In the genomic region with DNA sequence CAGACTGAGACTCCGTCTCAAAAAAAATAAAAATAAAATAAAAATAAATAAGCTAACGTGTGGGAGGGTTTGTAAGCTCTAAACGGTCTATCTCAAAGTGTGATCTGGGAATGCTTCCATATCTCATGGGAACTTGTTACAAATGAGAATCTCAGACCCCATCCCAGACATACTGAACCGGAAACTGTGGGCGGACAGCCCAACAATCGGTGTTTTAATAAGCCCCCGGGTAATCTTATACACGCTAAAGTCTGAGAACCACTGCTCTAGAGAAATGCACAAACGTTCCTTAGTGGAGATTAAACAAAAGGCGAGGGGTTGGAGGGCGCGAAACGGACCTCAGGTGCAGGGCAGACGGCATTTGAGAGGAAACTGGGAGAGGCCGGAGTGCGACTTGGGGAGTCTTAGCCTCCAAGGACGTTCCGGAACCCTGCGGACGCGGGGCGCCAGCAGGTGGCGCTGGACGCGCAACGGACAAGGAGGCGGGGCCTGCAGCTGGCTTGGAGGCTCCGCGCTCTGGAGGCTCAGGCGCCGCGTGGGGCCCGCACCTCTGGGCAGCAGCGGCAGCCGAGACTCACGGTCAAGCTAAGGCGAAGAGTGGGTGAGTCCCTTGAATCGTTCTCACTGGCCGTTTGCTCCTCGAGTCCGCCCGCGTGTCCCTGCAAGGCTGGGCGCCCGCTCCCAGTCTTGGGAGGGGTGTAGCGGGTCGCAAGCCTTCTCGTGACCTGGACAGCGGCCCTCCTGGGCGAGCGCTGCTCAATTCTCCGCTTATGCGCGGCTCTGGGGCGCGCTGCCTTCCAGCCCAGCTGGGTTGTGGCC, we compare ENCODE assay signal across 8 cellular contexts. TPM values are rescaled to one million over a fixed set of nuclear protein-coding genes. Genes with fewer than 3 reads are reported as not detected.
A peak's percentile ranks its signal among the peaks of the same experiment; 100 is the strongest.
DNase-seq lines count a peak whose midpoint lies in the region; ATAC-seq and TF ChIP-seq lines count a peak whose summit lies in the region.
"Not testable (repeated sequence)": the region's sequence is repeated elsewhere in the genome, so short reads cannot be mapped to it uniquely, and the experiment has no call there.

A gene (plus strand): TSS at position 527 of the 819 bp plus-strand sequence. CDS start 5,320 bp downstream, outside the sequence.

- TF ChIP-seq RAD21 in liver (IDR thresholded peaks at IDR 0.05): peak; percentile 77 to 85

- intact Hi-C loops in CD14-positive monocyte (cut with micrococcal nuclease) (loop anchor here (1.0 to 10.0 kb wide), 3 partner anchors 111 to 273 kb away; no protein-coding TSS in a partner anchor), dorsolateral prefrontal cortex (cut with DNase I) (loop anchor here (1.0 to 10.0 kb wide), 3 partner anchors 91 to 273 kb away; a partner anchor contains a TSS)
- intact Hi-C loops in activated CD4-positive, alpha-beta memory T cell treated with anti-CD3 and anti-CD28 coated beads for 36 hours (cut with micrococcal nuclease): loop anchor here (1.0 to 5.0 kb wide), 7 partner anchors 25 to 273 kb away; a partner anchor contains a TSS

- ATAC-seq in GM19372 (IDR thresholded peaks at IDR 0.05; ENCODE audit: low read depth, unreplicated experiment): peak; percentile 94
- ATAC-seq in HG03460 (IDR thresholded peaks at IDR 0.05; ENCODE audit: unreplicated experiment): peak; percentile 92

- H3K27ac Mint-ChIP-seq in CD14-positive monocyte; activated CD4-positive, alpha-beta memory T cell treated with anti-CD3 and anti-CD28 coated beads for 36 hours: not testable (repeated sequence)

- H3K9me3 Mint-ChIP-seq in CD14-positive monocyte; activated CD4-positive, alpha-beta memory T cell treated with anti-CD3 and anti-CD28 coated beads for 36 hours: not testable (repeated sequence)

- H3K4me3 Mint-ChIP-seq in CD14-positive monocyte: peak within 1 kb of the TSS; percentile 58 to 82
- H3K4me3 Mint-ChIP-seq in activated CD4-positive, alpha-beta memory T cell treated with anti-CD3 and anti-CD28 coated beads for 36 hours: peak within 1 kb of the TSS; percentile 51

- TF ChIP-seq CTCF in CD14-positive monocyte (IDR thresholded peaks at IDR 0.05) (peak; percentile 87), dorsolateral prefrontal cortex (IDR thresholded peaks at IDR 0.05 in 54 of 56, conservative IDR thresholded peaks at IDR 0.05 in 2 of 56; ENCODE audit: low read depth in 1 of 56, partially characterized antibody in 56 of 56) (peak; percentile 75 to 98 (median 90)), liver (IDR thresholded peaks at IDR 0.05; ENCODE audit: low read depth, low read length, missing input control) (peak; percentile 71)

- POLR2A ChIA-PET in activated CD4-positive, alpha-beta memory T cell treated with anti-CD3 and anti-CD28 coated beads for 36 hours (lab: Charles Lee): not testable (repeated sequence)

- 4% methylated on average over 56 of the region's 56 CpGs for WGBS in liver

- not testable (repeated sequence) for H3K36me3 ChIP-seq in liver (ENCODE audit: control insufficient read depth in 4 of 4, insufficient read depth in 3 of 4, low read depth in 1 of 4, low read length in 3 of 4)

- DNase-seq in CD14-positive monocyte (ENCODE audit: low spot score): peak; percentile 74
- peak; percentile 90 for DNase-seq in NCI-H69 (lab: John Stamatoyannopoulos, UW)
- DNase-seq in activated CD4-positive, alpha-beta memory T cell treated with anti-CD3 and anti-CD28 coated beads for 36 hours: peak; percentile 90
- peak; percentile 78 to 91 (median 82) for DNase-seq in dorsolateral prefrontal cortex
- DNase-seq in stimulated activated CD4-positive, alpha-beta T cell treated with anti-CD3 and anti-CD28 coated beads, Interleukin-2, amount 100 ng/mL, for 24 hours: peak; percentile 91 to 93

- H3K27ac ChIP-seq in dorsolateral prefrontal cortex (peak within 1 kb of the TSS in 16 of 59 donors; percentile 14 to 65 (median 37)), liver (ENCODE audit: low read depth in 1 of 2, low read length in 2 of 2) (peak within 1 kb of the TSS; percentile 63 to 66)

- not testable (repeated sequence) for H3K9me3 ChIP-seq in liver (ENCODE audit: control insufficient read depth in 4 of 4, low read length in 3 of 4)

- H3K27me3 Mint-ChIP-seq in CD14-positive monocyte (ENCODE audit: low read depth in 3 of 3): peaks cover 15 to 38% (median 26%) of the 10 kb centered on the region in 3 donors
- H3K27me3 Mint-ChIP-seq in activated CD4-positive, alpha-beta memory T cell treated with anti-CD3 and anti-CD28 coated beads for 36 hours: peaks cover 25% of the 10 kb centered on the region

- H3K4me1 Mint-ChIP-seq in CD14-positive monocyte; activated CD4-positive, alpha-beta memory T cell treated with anti-CD3 and anti-CD28 coated beads for 36 hours (ENCODE audit: low read depth): not testable (repeated sequence)

- CTCF ChIA-PET in activated CD4-positive, alpha-beta memory T cell treated with anti-CD3 and anti-CD28 coated beads for 36 hours (lab: Charles Lee): interaction anchor here (0.8 to 3.5 kb wide), 22 partner anchors 9 to 301 kb away, joined by 3 to 101 read pairs (median 4); a partner anchor contains a TSS

- not testable (repeated sequence) for H3K27me3 ChIP-seq in dorsolateral prefrontal cortex; liver (ENCODE audit: control insufficient read depth in 4 of 4, insufficient read depth in 4 of 4, low read length in 3 of 4)

- H3K4me3 ChIP-seq in dorsolateral prefrontal cortex: peak within 1 kb of the TSS; percentile 16 to 80 (median 64)
- peak within 1 kb of the TSS; percentile 70 to 79 (median 75) for H3K4me3 ChIP-seq in liver (ENCODE audit: low read depth in 1 of 3, low read length in 3 of 3)

- H3K9ac ChIP-seq in liver (ENCODE audit: low read depth in 1 of 2, low read length in 2 of 2): peak within 1 kb of the TSS; percentile 42 to 66

- not testable (repeated sequence) for H3K4me1 ChIP-seq in liver (ENCODE audit: control insufficient read depth in 4 of 4, insufficient read depth in 4 of 4, low read length in 3 of 4)

- not testable (repeated sequence) for H3K36me3 Mint-ChIP-seq in CD14-positive monocyte; activated CD4-positive, alpha-beta memory T cell treated with anti-CD3 and anti-CD28 coated beads for 36 hours

TF ChIP-seq in liver, 16 proteins besides CTCF, POLR2A, EP300 and RAD21:
- TF ChIP-seq, protein P1, sequence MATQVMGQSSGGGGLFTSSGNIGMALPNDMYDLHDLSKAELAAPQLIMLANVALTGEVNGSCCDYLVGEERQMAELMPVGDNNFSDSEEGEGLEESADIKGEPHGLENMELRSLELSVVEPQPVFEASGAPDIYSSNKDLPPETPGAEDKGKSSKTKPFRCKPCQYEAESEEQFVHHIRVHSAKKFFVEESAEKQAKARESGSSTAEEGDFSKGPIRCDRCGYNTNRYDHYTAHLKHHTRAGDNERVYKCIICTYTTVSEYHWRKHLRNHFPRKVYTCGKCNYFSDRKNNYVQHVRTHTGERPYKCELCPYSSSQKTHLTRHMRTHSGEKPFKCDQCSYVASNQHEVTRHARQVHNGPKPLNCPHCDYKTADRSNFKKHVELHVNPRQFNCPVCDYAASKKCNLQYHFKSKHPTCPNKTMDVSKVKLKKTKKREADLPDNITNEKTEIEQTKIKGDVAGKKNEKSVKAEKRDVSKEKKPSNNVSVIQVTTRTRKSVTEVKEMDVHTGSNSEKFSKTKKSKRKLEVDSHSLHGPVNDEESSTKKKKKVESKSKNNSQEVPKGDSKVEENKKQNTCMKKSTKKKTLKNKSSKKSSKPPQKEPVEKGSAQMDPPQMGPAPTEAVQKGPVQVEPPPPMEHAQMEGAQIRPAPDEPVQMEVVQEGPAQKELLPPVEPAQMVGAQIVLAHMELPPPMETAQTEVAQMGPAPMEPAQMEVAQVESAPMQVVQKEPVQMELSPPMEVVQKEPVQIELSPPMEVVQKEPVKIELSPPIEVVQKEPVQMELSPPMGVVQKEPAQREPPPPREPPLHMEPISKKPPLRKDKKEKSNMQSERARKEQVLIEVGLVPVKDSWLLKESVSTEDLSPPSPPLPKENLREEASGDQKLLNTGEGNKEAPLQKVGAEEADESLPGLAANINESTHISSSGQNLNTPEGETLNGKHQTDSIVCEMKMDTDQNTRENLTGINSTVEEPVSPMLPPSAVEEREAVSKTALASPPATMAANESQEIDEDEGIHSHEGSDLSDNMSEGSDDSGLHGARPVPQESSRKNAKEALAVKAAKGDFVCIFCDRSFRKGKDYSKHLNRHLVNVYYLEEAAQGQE (IDR thresholded peaks at IDR 0.05): peak; percentile 55
- TF ChIP-seq TAF1 (conservative IDR thresholded peaks at IDR 0.05) (peak; percentile 28), YY1 (IDR thresholded peaks at IDR 0.05) (peak; percentile 49), SP1 (IDR thresholded peaks at IDR 0.05) (peak; percentile 26)

RNA-seq across cellular contexts. Expression of the gene that starts here (rescaled TPM):
- not detected for polyA plus RNA-seq in CD14-positive monocyte
- total RNA-seq in activated CD4-positive, alpha-beta memory T cell treated with anti-CD3 and anti-CD28 coated beads for 36 hours: under 1 TPM; 0.41 to 0.50 TPM
- total RNA-seq in dorsolateral prefrontal cortex: 1 to 10 TPM in 118 of 120 experiments, under 1 TPM in 2; 0.78 to 8.2 (median 3.8) TPM
- 10 to 100 TPM; 28.5 to 37.1 TPM for total RNA-seq in liver
- polyA plus RNA-seq in liver: 10 to 100 TPM; 20.0 to 30.8 TPM

Comparison
In these comparisons a context has a peak if more than half of its experiments do, and no peak if none do; other contexts are left out.
1. RNA of the gene that starts here (polyA plus RNA-seq): 20.0 to 30.8 TPM in liver; not detected in CD14-positive monocyte; every median in the first group is over 10 times any median in the second.
2. Peak in DNase-seq in CD14-positive monocyte; RNA of the gene not detected or under 1 TPM.
3. Peak in DNase-seq in activated CD4-positive, alpha-beta memory T cell treated with anti-CD3 and anti-CD28 coated beads for 36 hours; RNA of the gene not detected or under 1 TPM.
4. Peak in every context shown above with its lines, with median percentiles within 50 percentile points of each other: DNase-seq and CTCF ChIP-seq.